ENCODE assay signal across 17 cellular contexts in genomic region chr2:195813401-195813800, GRCh38.
"Had no signal": no experiment of that assay in that cellular context is flagged by ENCODE, and none has a peak within 500 bp of the region (broad histone marks: within the 10 kb centered on the region; RNA-seq: fewer than 3 reads in every experiment).

No MANE protein-coding gene starts in this region.

- H3K4me3 ChIP-seq: ascending aorta, breast epithelium, esophagus squamous epithelium, heart right ventricle, right lobe of liver had no signal

- H3K9ac ChIP-seq: parathyroid adenoma had no signal

- ATAC-seq: activated CD4-positive, alpha-beta T cell treated with anti-CD3 and anti-CD28 coated beads for 36 hours; heart right ventricle; natural killer cell; right lobe of liver; stimulated activated effector memory CD8-positive, alpha-beta T cell treated with anti-CD3 and anti-CD28 coated beads, Interleukin-12 subunit alpha, Interleukin-12 subunit beta, amount 100 ng/mL, for 72 hours had no signal

- H3K27me3 ChIP-seq: ascending aorta, breast epithelium, esophagus squamous epithelium, heart right ventricle, neutrophil, right lobe of liver had no signal

- H3K4me1 ChIP-seq: ascending aorta, breast epithelium, esophagus squamous epithelium, heart right ventricle, parathyroid adenoma, right lobe of liver had no signal

- H2AFZ ChIP-seq: parathyroid adenoma had no signal

- H3K9me3 ChIP-seq: ascending aorta, breast epithelium, esophagus squamous epithelium, heart right ventricle, neutrophil, right lobe of liver had no signal

- H3K27ac ChIP-seq: ascending aorta, breast epithelium, esophagus squamous epithelium, heart right ventricle, neutrophil, parathyroid adenoma, right lobe of liver had no signal

- DNase-seq: activated CD4-positive, alpha-beta T cell treated with anti-CD3 and anti-CD28 coated beads for 36 hours; activated CD4-positive, alpha-beta T cell treated with anti-CD3 and anti-CD28 coated beads, Interleukin-2, amount 50 U/mL, for 48 hours; activated gamma-delta T cell; cerebellar nuclear complex; effector CD4-positive, alpha-beta T cell; esophagus squamous epithelium; heart right ventricle; mesenchymal stem cell; natural killer cell; right lobe of liver; stimulated activated CD4-positive, alpha-beta T cell treated with anti-CD3 and anti-CD28 coated beads, Interleukin-4, amount 100 ng/mL, for 24 hours; SW 1271 had no signal

- H3K36me3 ChIP-seq: ascending aorta, breast epithelium, esophagus squamous epithelium, heart right ventricle, neutrophil, right lobe of liver had no signal

- H3K79me2 ChIP-seq: parathyroid adenoma had no signal
